8 cellular contexts compared by ENCODE assay signal in genomic region chr6:106325336-106326178, GRCh38. TPM values are rescaled to one million over a fixed set of nuclear protein-coding genes. Genes with fewer than 3 reads are reported as not detected.
A peak's percentile ranks its signal among the peaks of the same experiment; 100 is the strongest.
DNase-seq lines count a peak whose midpoint lies in the region; ATAC-seq and TF ChIP-seq lines count a peak whose summit lies in the region.

ATG5 (minus strand) TSS chr6:106325760; CDS start chr6:106316208, 9,552 bp downstream.

- H3K4me1 ChIP-seq in left ventricle myocardium inferior = peaks cover 31% of the 10 kb centered on the region

- H3K4me3 ChIP-seq in left ventricle myocardium inferior = peak within 1 kb of the TSS; percentile 97

- peak within 1 kb of the TSS; percentile 98 for H3K27ac Mint-ChIP-seq in progenitor cell of endocrine pancreas

- H3K27ac ChIP-seq in angular gyrus (ENCODE audit: low read depth, low read length) (peak within 1 kb of the TSS; percentile 87), left ventricle myocardium inferior (replicated peaks) (peak within 1 kb of the TSS; percentile 97)

- peaks cover 6% of the 10 kb centered on the region for H3K9me3 Mint-ChIP-seq in progenitor cell of endocrine pancreas (ENCODE audit: low read depth)

- TF ChIP-seq CTCF in left ventricle myocardium inferior (IDR thresholded peaks at IDR 0.05; ENCODE audit: borderline replicate concordance) (no peak), progenitor cell of endocrine pancreas (IDR thresholded peaks at IDR 0.05; ENCODE audit: unreplicated experiment) (no peak)

- no peaks in the 10 kb centered on the region for H3K9me3 ChIP-seq in left ventricle myocardium inferior (replicated peaks)

- peaks cover 8% of the 10 kb centered on the region for H3K27me3 ChIP-seq in left ventricle myocardium inferior (ENCODE audit: low read depth)

- H3K27me3 Mint-ChIP-seq in progenitor cell of endocrine pancreas = no peaks in the 10 kb centered on the region

- DNase-seq in NCI-H187 (lab: John Stamatoyannopoulos, UW) (peak; percentile 94 to 95), T-helper 2 cell (peak; percentile 96 to 100 (median 99)), left ventricle myocardium inferior (peak; percentile 100), progenitor cell of endocrine pancreas (ENCODE audit: low spot score, unreplicated experiment) (peak; percentile 99), ureter (ENCODE audit: low spot score) (peak; percentile 100)

- peak within 1 kb of the TSS; percentile 97 for H3K4me3 Mint-ChIP-seq in progenitor cell of endocrine pancreas (ENCODE audit: low read depth)

- intact Hi-C loops in left ventricle myocardium inferior (cut with micrococcal nuclease) = no loop called here

- H3K36me3 Mint-ChIP-seq in progenitor cell of endocrine pancreas (ENCODE audit: insufficient read depth) = peaks cover 2% of the 10 kb centered on the region

- H3K36me3 ChIP-seq in left ventricle myocardium inferior = no peaks in the 10 kb centered on the region

- ATAC-seq in GM18498 (IDR thresholded peaks at IDR 0.05; ENCODE audit: unreplicated experiment) = peak; percentile 96
- peak; percentile 94 for ATAC-seq in HG02938 (IDR thresholded peaks at IDR 0.05; ENCODE audit: unreplicated experiment)

- H3K4me1 Mint-ChIP-seq in progenitor cell of endocrine pancreas (ENCODE audit: low read depth) = peaks cover 24% of the 10 kb centered on the region

RNA-seq across cellular contexts. Expression of gene ATG5, which starts in this region (rescaled TPM):
- total RNA-seq in left ventricle myocardium inferior = 18.0 TPM
- 39.6 and 40.8 TPM in 2 replicates for total RNA-seq in progenitor cell of endocrine pancreas
- 45.0 TPM for total RNA-seq in ureter

Comparison
In these comparisons a context has a peak if more than half of its experiments do, and no peak if none do; other contexts are left out.
1. Peak in every context shown above with its lines: DNase-seq, ATAC-seq, H3K4me3 ChIP-seq and H3K27ac ChIP-seq.